In genomic region chr21:34614693-34615486, GRCh38 we compare ENCODE assay signal across 8 cellular contexts. TPM values are rescaled to one million over a fixed set of nuclear protein-coding genes. Genes with fewer than 3 reads are reported as not detected.
A peak's percentile ranks its signal among the peaks of the same experiment; 100 is the strongest.
DNase-seq lines count a peak whose midpoint lies in the region; ATAC-seq and TF ChIP-seq lines count a peak whose summit lies in the region.

Gene RCAN1 (minus strand): TSS chr21:34615113. CDS start chr21:34615011, 102 bp downstream.

- TF ChIP-seq CTCF in PC-3 (conservative IDR thresholded peaks at IDR 0.05; ENCODE audit: low read depth, low read length): no peak
- TF ChIP-seq CTCF in mucosa of descending colon (IDR thresholded peaks at IDR 0.05): no peak

- H3K9ac ChIP-seq in PC-3 (ENCODE audit: low read length): peak within 1 kb of the TSS; percentile 36; the same call in 1 of the 2 replicates

- POLR2A ChIA-PET in PC-3 (lab: Charles Lee; ENCODE audit: unreplicated experiment): interaction anchor here (0.5 kb wide), 1 partner anchor 437 kb away, joined by 3 read pairs; no protein-coding TSS in a partner anchor

- ATAC-seq in GM21576 (IDR thresholded peaks at IDR 0.05; ENCODE audit: unreplicated experiment) (peak; percentile 97), PC-3 (peak; percentile 95), mucosa of descending colon (peak; percentile 99)

- no TSS peak for BruUV-seq in PC-3 (replicated peaks; lab: Mats Ljungman, UMichigan)

- no peaks in the 10 kb centered on the region for H4K20me1 ChIP-seq in PC-3 (ENCODE audit: low read length)

- peaks cover 18% of the 10 kb centered on the region; the same call in 1 of the 2 replicates for H3K79me2 ChIP-seq in PC-3 (ENCODE audit: low read length)

- CTCF ChIA-PET in PC-3 (lab: Charles Lee): interaction anchor here (0.6 to 1.7 kb wide), 2 partner anchors 12 to 104 kb away, joined by 3 to 4 read pairs; no protein-coding TSS in a partner anchor

- intact Hi-C loops in PC-3 (cut with micrococcal nuclease) (no loop called here), mucosa of descending colon (cut with DNase I, micrococcal nuclease) (no loop called here)

- H3K27me3 ChIP-seq in PC-3 (ENCODE audit: low read length): no peaks in the 10 kb centered on the region; the same call in 1 of the 2 replicates

- peaks cover 3% of the 10 kb centered on the region for H3K27me3 Mint-ChIP-seq in IgD-negative memory B cell

- H3K36me3 Mint-ChIP-seq in IgD-negative memory B cell: peaks cover 2% of the 10 kb centered on the region

- peak within 1 kb of the TSS; percentile 98 for H3K4me2 ChIP-seq in PC-3 (ENCODE audit: low read length)

- no peaks in the 10 kb centered on the region for H3K9me2 ChIP-seq in PC-3 (replicated peaks; ENCODE audit: low read length)

- no peaks in the 10 kb centered on the region for H3F3A ChIP-seq in PC-3 (ENCODE audit: low read length, unreplicated experiment)

- H3K9me3 ChIP-seq in PC-3 (ENCODE audit: low read length): no peaks in the 10 kb centered on the region
- H3K9me3 ChIP-seq in mucosa of descending colon: no peaks in the 10 kb centered on the region

- peak within 1 kb of the TSS; percentile 79 to 93 (median 92) for H3K4me3 Mint-ChIP-seq in IgD-negative memory B cell

- H3K27ac ChIP-seq in PC-3 (ENCODE audit: low read length) (no peak within 1 kb of the TSS), epithelial cell of prostate (peak within 1 kb of the TSS; percentile 42)

- H3K36me3 ChIP-seq in PC-3 (ENCODE audit: low read depth, low read length) (no peaks in the 10 kb centered on the region), mucosa of descending colon (ENCODE audit: low read depth) (no peaks in the 10 kb centered on the region)

- H3K4me1 Mint-ChIP-seq in IgD-negative memory B cell: peaks cover 7 to 13% (median 11%) of the 10 kb centered on the region in 3 donors

- peak; percentile 90 for DNase-seq in DMS153 (lab: John Stamatoyannopoulos, UW)
- peak; percentile 96 for DNase-seq in PC-3
- DNase-seq in activated T-cell treated with anti-CD3 and anti-CD28 coated beads, Interleukin-2, amount 50 U/mL, for 1 hour: peak; percentile 83
- DNase-seq in epithelial cell of prostate (ENCODE audit: low read depth, low spot score): peak; percentile 49
- DNase-seq in mucosa of descending colon: peak; percentile 91 to 93 (median 92)
- peak; percentile 67 to 75 for DNase-seq in stimulated activated CD8-positive, alpha-beta memory T cell treated with anti-CD3 and anti-CD28 coated beads, Interleukin-4, amount 100 ng/mL, for 1 hour (ENCODE audit: low read depth in 2 of 2, low spot score in 1 of 2)

- peak within 1 kb of the TSS; percentile 58 to 86 (median 64) for H3K27ac Mint-ChIP-seq in IgD-negative memory B cell

- no peaks in the 10 kb centered on the region for H3K9me3 Mint-ChIP-seq in IgD-negative memory B cell

- peaks cover 10% of the 10 kb centered on the region for H3K4me1 ChIP-seq in PC-3 (ENCODE audit: insufficient read depth, low read length)
- H3K4me1 ChIP-seq in mucosa of descending colon (ENCODE audit: low read depth): peaks cover 7% of the 10 kb centered on the region

- peak within 1 kb of the TSS; percentile 92 for H2AFZ ChIP-seq in PC-3 (ENCODE audit: low read length)

- H3K4me3 ChIP-seq in PC-3 (ENCODE audit: low read length) (peak within 1 kb of the TSS; percentile 70), mucosa of descending colon (peak within 1 kb of the TSS; percentile 77)

RNA-seq across cellular contexts. Expression of gene RCAN1, which starts in this region (rescaled TPM):
- polyA plus RNA-seq in IgD-negative memory B cell: 6.3 TPM
- total RNA-seq in PC-3 (2014; rRNA removed) (24.2 and 26.2 TPM in 2 replicates), mucosa of descending colon (10 to 100 TPM; 44.4 to 55.2 (median 50.7) TPM)
